ENCODE assay signal across 8 cellular contexts in genomic region chr20:41139227-41140093, GRCh38. TPM values are rescaled to one million over a fixed set of nuclear protein-coding genes. Genes with fewer than 3 reads are reported as not detected.
DNase-seq lines count a peak whose midpoint lies in the region; ATAC-seq, FAIRE-seq and TF ChIP-seq lines count a peak whose summit lies in the region.

No MANE protein-coding gene starts in this region.

- peaks cover 82% of the 10 kb centered on the region for H3K4me1 Mint-ChIP-seq in activated T-cell treated with anti-CD3 and anti-CD28 coated beads, Interleukin-2, amount 50 U/mL, for 4 hours (ENCODE audit: low read depth)

- H3K36me3 ChIP-seq in HEK293 (ENCODE audit: control insufficient read depth in 2 of 2, insufficient read depth in 1 of 2, low read length in 2 of 2) (peaks cover 0 to 46% of the 10 kb centered on the region in 2 experiments; a peak in 1 of 3 replicates), right atrium auricular region (no peaks in the 10 kb centered on the region), small intestine (ENCODE audit: control insufficient read depth in 2 of 2, insufficient read depth in 2 of 2, low read length in 2 of 2) (no peaks in the 10 kb centered on the region), body of pancreas (replicated peaks in 1 of 2; ENCODE audit: insufficient read depth in 1 of 2, low read depth in 2 of 2) (no peaks in the 10 kb centered on the region), aorta (ENCODE audit: control insufficient read depth in 1 of 2, insufficient read depth in 2 of 2, low read length in 1 of 2) (no peaks in the 10 kb centered on the region)

- peak overlapping the region; percentile 85 for H3K4me3 Mint-ChIP-seq in activated T-cell treated with anti-CD3 and anti-CD28 coated beads, Interleukin-2, amount 50 U/mL, for 4 hours

- H3K9me3 Mint-ChIP-seq in activated T-cell treated with anti-CD3 and anti-CD28 coated beads, Interleukin-2, amount 50 U/mL, for 4 hours: no peaks in the 10 kb centered on the region

- DNase-seq in activated T-cell treated with anti-CD3 and anti-CD28 coated beads, Interleukin-2, amount 50 U/mL, for 4 hours: no peak
- DNase-seq in right atrium auricular region (ENCODE audit: low spot score) (no peak), small intestine (no peak), body of pancreas (no peak), NCI-H748 treated with DMSO at 0.1 percent for 48 hours (lab: John Stamatoyannopoulos, UW) (no peak), aorta (no peak)

- TF ChIP-seq POLR2A in body of pancreas (IDR thresholded peaks at IDR 0.05): no peak

- no peak overlapping the region for H3K27ac ChIP-seq in HEK293 (ENCODE audit: extremely low read depth, low read depth, low read length)
- H3K27ac ChIP-seq in right atrium auricular region: peak overlapping the region; percentile 94 to 96
- peak overlapping the region; percentile 53 to 96 for H3K27ac ChIP-seq in small intestine (ENCODE audit: low read depth in 1 of 2, low read length in 1 of 2)
- peak overlapping the region in 1 of 4 donors; percentile 92 for H3K27ac ChIP-seq in body of pancreas
- H3K27ac ChIP-seq in aorta (ENCODE audit: low read depth in 1 of 2, low read length in 2 of 2): peak overlapping the region in 1 of 2 donors; percentile 41

- CTCF ChIA-PET in HEK293 (lab: Yijun Ruan, JAX): no interaction called here

- no peaks in the 10 kb centered on the region for H3K27me3 Mint-ChIP-seq in activated T-cell treated with anti-CD3 and anti-CD28 coated beads, Interleukin-2, amount 50 U/mL, for 4 hours (ENCODE audit: low read depth)

- WGBS in small intestine, 3 donors: 39 to 53% (median 40%) methylated on average over 5 of the region's 5 CpGs
- 60 to 67% methylated on average over 5 of the region's 5 CpGs for WGBS in body of pancreas, 2 donors
- 55 to 56% methylated on average over 5 of the region's 5 CpGs for WGBS in aorta, 2 donors

- H3K9me3 ChIP-seq in HEK293 (ENCODE audit: control insufficient read depth, insufficient read depth, low read depth, low read length) (no peaks in the 10 kb centered on the region), right atrium auricular region (no peaks in the 10 kb centered on the region), small intestine (ENCODE audit: control insufficient read depth, low read depth) (no peaks in the 10 kb centered on the region), body of pancreas (no peaks in the 10 kb centered on the region), aorta (ENCODE audit: control insufficient read depth, low read length) (no peaks in the 10 kb centered on the region)

- POLR2A ChIA-PET in HEK293 (lab: Yijun Ruan, JAX): interaction anchor here (2.1 kb wide), 1 partner anchor 14 kb away, joined by 5 read pairs; no protein-coding TSS in a partner anchor

- no peak for FAIRE-seq in small intestine (lab: Jason Lieb, UNC)

- H3K27me3 ChIP-seq in right atrium auricular region (no peaks in the 10 kb centered on the region), small intestine (ENCODE audit: control insufficient read depth in 2 of 2, insufficient read depth in 2 of 2, low read length in 2 of 2) (no peaks in the 10 kb centered on the region), body of pancreas (no peaks in the 10 kb centered on the region), aorta (ENCODE audit: control insufficient read depth in 1 of 2, insufficient read depth in 2 of 2, low read length in 1 of 2) (no peaks in the 10 kb centered on the region)

- no peak for ATAC-seq in activated T-cell treated with anti-CD3 and anti-CD28 coated beads, Interleukin-2, amount 50 U/mL, for 4 hours
- ATAC-seq in body of pancreas (no peak), HG03108 (IDR thresholded peaks at IDR 0.05; ENCODE audit: unreplicated experiment) (no peak), aorta (ENCODE audit: low FRiP score) (no peak)

- TF ChIP-seq CTCF in HEK293 (tag by site-specific recombination; IDR thresholded peaks at IDR 0.05) (no peak), right atrium auricular region (IDR thresholded peaks at IDR 0.05) (no peak), body of pancreas (IDR thresholded peaks at IDR 0.05) (no peak)

- no peaks in the 10 kb centered on the region for H3K36me3 Mint-ChIP-seq in activated T-cell treated with anti-CD3 and anti-CD28 coated beads, Interleukin-2, amount 50 U/mL, for 4 hours (ENCODE audit: insufficient read depth)

- intact Hi-C loops in body of pancreas (cut with DNase I): no loop called here
- intact Hi-C loops in aorta (cut with DNase I): no loop called here

- H3K4me3 ChIP-seq in HEK293 (ENCODE audit: low read depth, low read length) (no peak overlapping the region; the same call in 1 of the 2 replicates), right atrium auricular region (peak overlapping the region in 1 of 2 donors; percentile 81), small intestine (ENCODE audit: low read depth in 1 of 2, low read length in 2 of 2) (peak overlapping the region in 1 of 2 donors; percentile 87), body of pancreas (no peak overlapping the region), aorta (ENCODE audit: low read length in 2 of 2) (no peak overlapping the region)

- H3K4me1 ChIP-seq in HEK293 (ENCODE audit: control insufficient read depth, insufficient read depth, low read length): no peaks in the 10 kb centered on the region
- H3K4me1 ChIP-seq in right atrium auricular region: peaks cover 0 to 77% of the 10 kb centered on the region in 2 donors
- peaks cover 13 to 21% of the 10 kb centered on the region in 2 donors for H3K4me1 ChIP-seq in small intestine (ENCODE audit: control insufficient read depth in 2 of 2, insufficient read depth in 1 of 2, low read depth in 1 of 2, low read length in 1 of 2)
- H3K4me1 ChIP-seq in body of pancreas: peaks cover 44% of the 10 kb centered on the region
- H3K4me1 ChIP-seq in aorta (ENCODE audit: control insufficient read depth in 1 of 2, insufficient read depth in 2 of 2, low read length in 2 of 2): no peaks in the 10 kb centered on the region

TF ChIP-seq in HEK293, 187 proteins besides CTCF, POLR2A, EP300 and RAD21:
- TF ChIP-seq ZFHX2 (tag by site-specific recombination; conservative IDR thresholded peaks at IDR 0.05): peak; percentile 84
- no peak for TF ChIP-seq ZNF174 (tag by site-specific recombination; IDR thresholded peaks at IDR 0.05)
- no peak for TF ChIP-seq PRDM4 (tag by site-specific recombination; IDR thresholded peaks at IDR 0.05)
- TF ChIP-seq EGR2 (tag by site-specific recombination; IDR thresholded peaks at IDR 0.05; ENCODE audit: low read depth): peak; percentile 82
- TF ChIP-seq ZNF768 (tag by site-specific recombination; IDR thresholded peaks at IDR 0.05): no peak
TF ChIP-seq in HEK293: peak in this region for 2.

RNA-seq across cellular contexts. Expression of gene PLCG1, which starts 2.1 kb away (rescaled TPM):
- 100 to 1,000 TPM in 1 of 3 donors, 10 to 100 TPM in 2; 89.1 to 104 (median 91.3) TPM for total RNA-seq in activated T-cell treated with anti-CD3 and anti-CD28 coated beads, Interleukin-2, amount 50 U/mL, for 4 hours
- total RNA-seq in right atrium auricular region (10 to 100 TPM; 24.1 to 59.5 TPM), body of pancreas (10 to 100 TPM; 40.0 to 87.7 TPM), aorta (100 to 1,000 TPM in 1 of 2 donors, 10 to 100 TPM in 1; 96.3 to 148 TPM)
- polyA plus RNA-seq in small intestine (10 to 100 TPM; 27.6 to 67.3 (median 35.0) TPM), aorta (10 to 100 TPM; 17.9 to 52.5 TPM)
